In the genomic region with DNA sequence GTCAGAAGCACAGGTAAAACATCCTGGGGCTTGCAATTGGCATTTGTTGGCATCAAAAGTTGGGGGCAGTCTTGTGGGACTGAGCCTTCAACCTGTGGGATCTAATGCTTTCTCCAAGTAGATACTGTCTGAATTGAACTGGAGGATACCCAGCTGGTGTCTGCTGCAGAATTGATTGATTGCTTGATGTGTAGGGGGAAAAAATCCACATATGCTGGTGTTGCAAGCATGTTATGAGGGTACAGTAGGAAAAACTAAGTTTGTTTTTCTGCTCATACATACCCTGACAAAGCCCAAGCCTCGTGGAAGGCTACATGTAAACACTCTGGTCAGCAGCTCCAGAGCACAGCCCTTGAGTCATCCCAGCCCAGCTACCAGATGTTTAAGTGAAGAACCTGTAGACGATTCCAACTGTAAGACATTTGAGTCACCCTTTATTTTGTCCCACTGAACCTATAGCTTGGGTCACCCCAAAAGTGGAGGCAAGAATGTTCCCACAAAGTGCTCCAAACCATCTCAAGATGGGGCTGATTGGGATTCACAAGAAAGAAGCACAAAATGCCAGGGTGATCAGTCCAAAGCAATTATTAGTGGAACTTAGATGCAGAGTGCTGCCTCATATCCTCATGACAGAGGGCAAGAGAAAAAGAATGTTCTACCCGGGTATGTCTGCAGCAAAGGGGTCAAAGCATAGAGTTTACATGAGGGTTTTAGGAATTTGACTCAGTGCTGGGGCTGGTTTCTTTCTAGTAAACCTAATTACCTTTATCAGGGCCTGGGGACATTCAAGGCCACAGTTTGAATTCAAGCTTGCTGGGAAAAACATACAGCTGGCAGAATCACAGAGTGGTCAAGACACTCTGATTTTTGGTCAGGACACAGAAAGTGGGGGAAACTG, we compare ENCODE assay signal across 1 cellular context.
A peak's percentile ranks its signal among the peaks of the same experiment; 100 is the strongest.
TF ChIP-seq lines count a peak whose summit lies in the region.

No MANE protein-coding gene starts in this region.

TF ChIP-seq in HepG2, 621 proteins besides CTCF, POLR2A, EP300 and RAD21:
- TF ChIP-seq CC2D1A (CRISPR knock-in tag; IDR thresholded peaks at IDR 0.05) = 0 out of 2 replicates have a peak, but pooled peaks have one; percentile 19
- peak; percentile 76 for TF ChIP-seq BCL6 (CRISPR knock-in tag; IDR thresholded peaks at IDR 0.05)
- peak; percentile 59; the same call in 1 of the 2 replicates for TF ChIP-seq ZNF572 (CRISPR knock-in tag; IDR thresholded peaks at IDR 0.05)
- peak; percentile 44 for TF ChIP-seq SAP130 (CRISPR knock-in tag; IDR thresholded peaks at IDR 0.05; ENCODE audit: low read depth)
- 0 out of 2 replicates have a peak, but pooled peaks have one; percentile 20 for TF ChIP-seq IRF2 (CRISPR knock-in tag; IDR thresholded peaks at IDR 0.05)
- no peak for TF ChIP-seq ZNF260 (CRISPR knock-in tag; IDR thresholded peaks at IDR 0.05; ENCODE audit: borderline replicate concordance, low read depth)
- peak; percentile 15; the same call in 1 of the 2 replicates for TF ChIP-seq NFYB (CRISPR knock-in tag; IDR thresholded peaks at IDR 0.05)
- TF ChIP-seq ZNF724P (CRISPR knock-in tag; IDR thresholded peaks at IDR 0.05; ENCODE audit: borderline replicate concordance) = peak; percentile 53; the same call in 1 of the 2 replicates
- TF ChIP-seq ZNF20 (CRISPR knock-in tag; IDR thresholded peaks at IDR 0.05) = no peak
- TF ChIP-seq FOXK1 (CRISPR knock-in tag; IDR thresholded peaks at IDR 0.05; ENCODE audit: borderline replicate concordance, low read depth) = peak; percentile 21; the same call in 1 of the 2 replicates
